ENCODE assay signal across 8 cellular contexts in genomic region chr7:95396136-95397032, GRCh38. TPM values are rescaled to one million over a fixed set of nuclear protein-coding genes. Genes with fewer than 3 reads are reported as not detected.
DNase-seq lines count a peak whose midpoint lies in the region; ATAC-seq and TF ChIP-seq lines count a peak whose summit lies in the region.

PON3 (minus strand) TSS chr7:95396375; CDS start chr7:95396350, 25 bp downstream.

- H3K36me3 ChIP-seq in GM23248 (ENCODE audit: low read depth) (no peaks in the 10 kb centered on the region), left ventricle myocardium inferior (no peaks in the 10 kb centered on the region)

- H3K4me1 ChIP-seq in GM23248 (ENCODE audit: insufficient read depth) (no peaks in the 10 kb centered on the region), left ventricle myocardium inferior (peaks cover 10% of the 10 kb centered on the region)

- 8 to 9% methylated on average over 61 to 68 of the region's 68 CpGs for whole genome bisulfite sequencing in GM23248 (ENCODE audit: low coverage in 1 of 2, low lambda C conversion rate in 2 of 2, missing lambda C conversion rate in 2 of 2), 2 experiments

- no peaks in the 10 kb centered on the region for H3K9me2 ChIP-seq in GM23248 (ENCODE audit: insufficient read depth)

- H3K27me3 ChIP-seq in GM23248 (replicated peaks; ENCODE audit: insufficient read depth) (no peaks in the 10 kb centered on the region), left ventricle myocardium inferior (ENCODE audit: low read depth) (peaks cover 37% of the 10 kb centered on the region)

- DNase-seq in AG20443 (ENCODE audit: low spot score) (peak; percentile 30), GM23248 (peak; percentile 37), left ventricle myocardium inferior (no peak), NCI-H524 treated with DMSO at 0.1 percent for 48 hours (lab: John Stamatoyannopoulos, UW) (no peak)
- DNase-seq in activated T-cell treated with anti-CD3 and anti-CD28 coated beads, Interleukin-2, amount 50 U/mL, for 1 hour, result peak; percentile 25
- DNase-seq in stimulated activated CD4-positive, alpha-beta T cell treated with anti-CD3 and anti-CD28 coated beads, Interleukin-15, amount 100 ng/mL, for 24 hours, result peak; percentile 32

- H3K79me2 ChIP-seq in GM23248 (ENCODE audit: insufficient read depth), result no peaks in the 10 kb centered on the region

- H3K4me2 ChIP-seq in GM23248 (ENCODE audit: unreplicated experiment), result peak within 1 kb of the TSS; percentile 86

- H3K9me3 ChIP-seq in GM23248 (ENCODE audit: low read depth) (no peaks in the 10 kb centered on the region), left ventricle myocardium inferior (replicated peaks) (no peaks in the 10 kb centered on the region)

- peak within 1 kb of the TSS; percentile 90 for H2AFZ ChIP-seq in GM23248

- no peaks in the 10 kb centered on the region for H4K20me1 ChIP-seq in GM23248 (ENCODE audit: insufficient read depth)

- H3F3A ChIP-seq in GM23248 (ENCODE audit: insufficient read depth), result no peaks in the 10 kb centered on the region

- H3K27ac ChIP-seq in GM23248, result no peak within 1 kb of the TSS
- H3K27ac ChIP-seq in left ventricle myocardium inferior (replicated peaks), result no peak within 1 kb of the TSS

- in situ Hi-C loops in GM23248 (cut with MboI), result no loop called here

- peak within 1 kb of the TSS; percentile 17 for H3K9ac ChIP-seq in GM23248

- no peak for ATAC-seq in HG02642 (IDR thresholded peaks at IDR 0.05; ENCODE audit: poor library complexity, unreplicated experiment)
- no peak for ATAC-seq in GM21717 (IDR thresholded peaks at IDR 0.05; ENCODE audit: unreplicated experiment)

- H3K4me3 ChIP-seq in GM23248 (peak within 1 kb of the TSS; percentile 66), left ventricle myocardium inferior (peak within 1 kb of the TSS; percentile 70)

- intact Hi-C loops in left ventricle myocardium inferior (cut with micrococcal nuclease), result no loop called here

- TF ChIP-seq CTCF in left ventricle myocardium inferior (IDR thresholded peaks at IDR 0.05; ENCODE audit: borderline replicate concordance), result peak; percentile 21

RNA-seq across cellular contexts. Expression of gene PON3, which starts in this region (rescaled TPM):
- 1.4 TPM in 1 of 2 replicates, not detected in the other for total RNA-seq in GM23248 (2014; rRNA removed; shearing (Covaris generic))
- 0.22 TPM in 1 of 2 replicates, not detected in the other for polyA plus RNA-seq in GM23248 (2016; fragmentation: Nextera tagmentation; extraction: Ambion mirVana)
- 0.69 TPM for total RNA-seq in left ventricle myocardium inferior

Comparison
In these comparisons a context has a peak if more than half of its experiments do, and no peak if none do; other contexts are left out.
1. DNase-seq: peak in AG20443 (single experiment), GM23248 (single experiment), activated T-cell treated with anti-CD3 and anti-CD28 coated beads, Interleukin-2, amount 50 U/mL, for 1 hour (single experiment) and stimulated activated CD4-positive, alpha-beta T cell treated with anti-CD3 and anti-CD28 coated beads, Interleukin-15, amount 100 ng/mL, for 24 hours (single experiment); none in left ventricle myocardium inferior (single experiment) and NCI-H524 treated with DMSO at 0.1 percent for 48 hours (single experiment).